Comparison of ENCODE assay signal across 16 cellular contexts in genomic region chr11:60631939-60632338, GRCh38.
DNase-seq lines count a peak whose midpoint lies in the region; ATAC-seq, FAIRE-seq and TF ChIP-seq lines count a peak whose summit lies in the region.
"Had no signal": no experiment of that assay in that cellular context is flagged by ENCODE, and none has a peak within 500 bp of the region (broad histone marks: within the 10 kb centered on the region; RNA-seq: fewer than 3 reads in every experiment).

No MANE protein-coding gene starts in this region.

- H3K27me3 Mint-ChIP-seq in nephron progenitor cell (ENCODE audit: low read depth, poor library complexity): peaks cover 7% of the 10 kb centered on the region

- TF ChIP-seq POLR2A in GM12892 (IDR thresholded peaks at IDR 0.05; ENCODE audit: low read depth, low read length) (no peak), GM12878 (IDR thresholded peaks at IDR 0.05; ENCODE audit: low read depth, low read length) (no peak)

- no peak overlapping the region for H2AFZ ChIP-seq in Loucy (ENCODE audit: low read length)
- no peak overlapping the region for H2AFZ ChIP-seq in GM12878 (ENCODE audit: control insufficient read depth, low read depth, low read length)
- H2AFZ ChIP-seq: GM23338 had no signal

- H3K9me2 ChIP-seq in Loucy (replicated peaks; ENCODE audit: low read depth, low read length): no peaks in the 10 kb centered on the region

- SMC1A ChIA-PET in GM12878 (lab: Charles Lee; ENCODE audit: uncharacterized antibody, unreplicated experiment): interaction anchor here (1.0 to 4.3 kb wide), 8 partner anchors 13 to 367 kb away, joined by 3 to 25 read pairs (median 9); no protein-coding TSS in a partner anchor

- H3K4me3 ChIP-seq in BLaER1 (peak overlapping the region; percentile 34), Loucy (ENCODE audit: low read length, poor library complexity, severe bottlenecking) (no peak overlapping the region), GM12878 (no peak overlapping the region), A673 (ENCODE audit: low read depth, low read length, poor library complexity, severe bottlenecking) (no peak overlapping the region)
- H3K4me3 ChIP-seq: GM23338 had no signal

- intact Hi-C loops in GM12878 (cut with micrococcal nuclease; ENCODE audit: unreplicated experiment) (loop anchor here (5.0 kb wide), 4 partner anchors 130 to 365 kb away; no protein-coding TSS in a partner anchor), A673 (cut with micrococcal nuclease; ENCODE audit: unreplicated experiment) (no loop called here)

- no peaks in the 10 kb centered on the region for H3F3A ChIP-seq in Loucy (ENCODE audit: low read depth)

- H4K20me1 ChIP-seq in BLaER1 (no peaks in the 10 kb centered on the region), Loucy (ENCODE audit: insufficient read depth, low read length, poor library complexity, severe bottlenecking) (no peaks in the 10 kb centered on the region), GM12878 (ENCODE audit: control insufficient read depth, insufficient read depth) (no peaks in the 10 kb centered on the region)

- CTCF ChIA-PET in GM12878 (lab: Yijun Ruan, JAX): interaction anchor here (1.2 to 4.5 kb wide), 4 partner anchors 13 to 269 kb away, joined by 3 to 31 read pairs (median 15); no protein-coding TSS in a partner anchor
- CTCF ChIA-PET in A673 (lab: Charles Lee): no interaction called here

- DNase-seq in GM12892 (ENCODE audit: insufficient read length): no peak
- peak; percentile 13 for DNase-seq in GM12878 (ENCODE audit: low read depth, low spot score)
- no peak for DNase-seq in urothelium cell line (ENCODE audit: low spot score)
- DNase-seq in NCI-H2171 (lab: John Stamatoyannopoulos, UW): no peak
- DNase-seq in nephron progenitor cell: no peak
- no peak for DNase-seq in A673 (ENCODE audit: low spot score)
- DNase-seq: 8988T; ACHN; Caco-2; CD8-positive, alpha-beta memory T cell; H7; IMR-90 had no signal

- no peak for TF ChIP-seq RAD21 in GM12878 (IDR thresholded peaks at IDR 0.05; ENCODE audit: insufficient read depth, low read depth, low read length)

- H3K9me3 ChIP-seq in BLaER1 (peaks cover 20% of the 10 kb centered on the region), Loucy (ENCODE audit: insufficient read depth, low read depth, low read length) (no peaks in the 10 kb centered on the region), GM12878 (replicated peaks; ENCODE audit: control insufficient read depth, insufficient read depth, low read length) (no peaks in the 10 kb centered on the region; the same call in 2 of the 3 replicates), A673 (ENCODE audit: low read depth, low read length, poor library complexity, severe bottlenecking) (no peaks in the 10 kb centered on the region)

- WGBS in GM12878 (ENCODE audit: insufficient coverage, insufficient replicate concordance, low lambda C conversion rate, missing lambda C conversion rate): 0% methylated on average over 1 of the region's 1 CpG

- peaks cover 53% of the 10 kb centered on the region for H3K4me1 ChIP-seq in BLaER1
- peaks cover 13% of the 10 kb centered on the region for H3K4me1 ChIP-seq in Loucy (ENCODE audit: insufficient read depth, low read length, poor library complexity, severe bottlenecking)
- peaks cover 27% of the 10 kb centered on the region for H3K4me1 ChIP-seq in GM12878 (ENCODE audit: control insufficient read depth, insufficient read depth, low read length)
- H3K4me1 ChIP-seq in A673 (ENCODE audit: insufficient read depth, low read length, poor library complexity, severe bottlenecking): no peaks in the 10 kb centered on the region
- H3K4me1 ChIP-seq: Caco-2 had no signal

- H3K9ac ChIP-seq in BLaER1 (no peak overlapping the region; the same call in 1 of the 2 replicates), Loucy (ENCODE audit: low read depth, low read length, poor library complexity, severe bottlenecking) (no peak overlapping the region), GM12878 (ENCODE audit: control insufficient read depth, insufficient read depth, low read length) (no peak overlapping the region)

- H3K79me2 ChIP-seq in Loucy (ENCODE audit: insufficient read depth, low read length) (no peaks in the 10 kb centered on the region), GM12878 (ENCODE audit: control insufficient read depth, insufficient read depth, low read length) (no peaks in the 10 kb centered on the region)

- H3K4me2 ChIP-seq in BLaER1: peak overlapping the region; percentile 91
- peak overlapping the region; percentile 2 for H3K4me2 ChIP-seq in Loucy (ENCODE audit: low read depth, low read length, poor library complexity, severe bottlenecking)
- H3K4me2 ChIP-seq in GM12878 (ENCODE audit: control insufficient read depth, insufficient read depth): peak overlapping the region; percentile 13; the same call in 1 of the 2 replicates
- H3K4me2 ChIP-seq: GM23338 had no signal

- ATAC-seq in GM12878: no peak
- ATAC-seq: GM23338 had no signal

- peak; percentile 87 for FAIRE-seq in GM12892 (lab: Jason Lieb, UNC)
- FAIRE-seq in GM12878 (lab: Jason Lieb, UNC): peak; percentile 7
- no peak for FAIRE-seq in urothelium cell line (lab: Jason Lieb, UNC)

- peaks cover 14% of the 10 kb centered on the region for H3K9me3 Mint-ChIP-seq in nephron progenitor cell

- H3K4me1 Mint-ChIP-seq in nephron progenitor cell: no peaks in the 10 kb centered on the region
- H3K4me1 Mint-ChIP-seq: CD8-positive, alpha-beta memory T cell; GM23338 had no signal

- no peaks in the 10 kb centered on the region for H3K36me3 Mint-ChIP-seq in nephron progenitor cell (ENCODE audit: low read depth)
- H3K36me3 Mint-ChIP-seq: CD14-positive monocyte; CD8-positive, alpha-beta memory T cell had no signal

- no peak for TF ChIP-seq EP300 in GM12878 (IDR thresholded peaks at IDR 0.05; ENCODE audit: borderline replicate concordance in 1 of 2, control insufficient read depth in 1 of 2, low read depth in 2 of 2, low read length in 2 of 2)

- BruUV-seq in GM12878 (replicated peaks; lab: Mats Ljungman, UMichigan): no TSS peak
- no TSS peak for BruUV-seq in A673 (replicated peaks; lab: Mats Ljungman, UMichigan)

- POLR2A ChIA-PET in GM12878 (lab: Charles Lee) (interaction anchor here (0.5 kb wide), 1 partner anchor 190 kb away, joined by 3 read pairs; no protein-coding TSS in a partner anchor), A673 (lab: Charles Lee; ENCODE audit: low non-redundant PET) (no interaction called here)

- in situ Hi-C loops in GM12878 (cut with MboI): no loop called here

- RAD21 ChIA-PET in GM12878 (lab: Charles Lee; ENCODE audit: unreplicated experiment): interaction anchor here (0.8 to 3.0 kb wide), 2 partner anchors 13 to 269 kb away, joined by 3 to 18 read pairs; no protein-coding TSS in a partner anchor

- peak overlapping the region; percentile 63 for H3K27ac ChIP-seq in BLaER1
- no peak overlapping the region for H3K27ac ChIP-seq in GM12878 (ENCODE audit: control insufficient read depth, insufficient read depth)
- no peak overlapping the region for H3K27ac ChIP-seq in A673 (ENCODE audit: low read depth, low read length, poor library complexity, severe bottlenecking)

- H3K36me3 ChIP-seq in BLaER1 (no peaks in the 10 kb centered on the region), Loucy (ENCODE audit: insufficient read depth, low read length) (no peaks in the 10 kb centered on the region), GM12878 (ENCODE audit: control insufficient read depth in 2 of 2, insufficient read depth in 2 of 2, low read length in 1 of 2) (no peaks in the 10 kb centered on the region), A673 (ENCODE audit: insufficient read depth, low read length, poor library complexity, severe bottlenecking) (no peaks in the 10 kb centered on the region)

- no peak overlapping the region for H3K27ac Mint-ChIP-seq in nephron progenitor cell
- H3K27ac Mint-ChIP-seq: GM23338 had no signal

- no peak for TF ChIP-seq CTCF in Loucy (conservative IDR thresholded peaks at IDR 0.05; ENCODE audit: low read length)
- TF ChIP-seq CTCF in GM12878 (IDR thresholded peaks at IDR 0.05 in 2 of 3, conservative IDR thresholded peaks at IDR 0.05 in 1 of 3; ENCODE audit: control insufficient read depth in 2 of 3, extremely low read depth in 1 of 3, insufficient read depth in 1 of 3, low read depth in 3 of 3, low read length in 3 of 3): no peak
- TF ChIP-seq CTCF in nephron progenitor cell (IDR thresholded peaks at IDR 0.05): no peak
- no peak for TF ChIP-seq CTCF in A673 (conservative IDR thresholded peaks at IDR 0.05; ENCODE audit: low read depth, low read length)

- H3K27me3 ChIP-seq in BLaER1: no peaks in the 10 kb centered on the region
- H3K27me3 ChIP-seq in Loucy (ENCODE audit: insufficient read depth, low read length, poor library complexity, severe bottlenecking): no peaks in the 10 kb centered on the region
- no peaks in the 10 kb centered on the region for H3K27me3 ChIP-seq in GM12878 (replicated peaks in 1 of 2; ENCODE audit: control insufficient read depth in 2 of 2, insufficient read depth in 2 of 2, low read length in 1 of 2)
- H3K27me3 ChIP-seq in A673 (replicated peaks; ENCODE audit: insufficient read depth, low read depth, low read length, poor library complexity): no peaks in the 10 kb centered on the region

- H3K4me3 Mint-ChIP-seq in nephron progenitor cell: no peak overlapping the region
- H3K4me3 Mint-ChIP-seq: CD14-positive monocyte; CD8-positive, alpha-beta memory T cell; GM23338 had no signal

TF ChIP-seq in GM12878, 131 proteins besides CTCF, POLR2A, EP300 and RAD21 (continues in another document):
- TF ChIP-seq SMAD5 (IDR thresholded peaks at IDR 0.05; ENCODE audit: low read depth) (no peak), YY1 (IDR thresholded peaks at IDR 0.05; ENCODE audit: low read depth, low read length) (no peak), MYC (IDR thresholded peaks at IDR 0.05; ENCODE audit: insufficient read depth, insufficient read length, insufficient replicate concordance, low read length, severe bottlenecking) (no peak), NFIC (IDR thresholded peaks at IDR 0.05; ENCODE audit: low read depth, low read length) (0 out of 2 replicates have a peak, but pooled peaks have one; percentile 28), BACH1 (IDR thresholded peaks at IDR 0.05; ENCODE audit: borderline replicate concordance) (no peak), FOS (IDR thresholded peaks at IDR 0.05; ENCODE audit: borderline replicate concordance, extremely low read depth, insufficient read length) (no peak), HSF1 (IDR thresholded peaks at IDR 0.05; ENCODE audit: low read depth, low read length) (no peak), TAF1 (IDR thresholded peaks at IDR 0.05; ENCODE audit: borderline replicate concordance, low read depth, low read length) (no peak)

Comparison
In these comparisons a context has a peak if more than half of its experiments do, and no peak if none do; other contexts are left out.
1. H3K4me2 ChIP-seq: peak in every context shown above with its lines; median percentile 91 in BLaER1; 13 in GM12878; 2 in Loucy.